Comparison of ENCODE assay signal across 1 cellular context in the genomic region with DNA sequence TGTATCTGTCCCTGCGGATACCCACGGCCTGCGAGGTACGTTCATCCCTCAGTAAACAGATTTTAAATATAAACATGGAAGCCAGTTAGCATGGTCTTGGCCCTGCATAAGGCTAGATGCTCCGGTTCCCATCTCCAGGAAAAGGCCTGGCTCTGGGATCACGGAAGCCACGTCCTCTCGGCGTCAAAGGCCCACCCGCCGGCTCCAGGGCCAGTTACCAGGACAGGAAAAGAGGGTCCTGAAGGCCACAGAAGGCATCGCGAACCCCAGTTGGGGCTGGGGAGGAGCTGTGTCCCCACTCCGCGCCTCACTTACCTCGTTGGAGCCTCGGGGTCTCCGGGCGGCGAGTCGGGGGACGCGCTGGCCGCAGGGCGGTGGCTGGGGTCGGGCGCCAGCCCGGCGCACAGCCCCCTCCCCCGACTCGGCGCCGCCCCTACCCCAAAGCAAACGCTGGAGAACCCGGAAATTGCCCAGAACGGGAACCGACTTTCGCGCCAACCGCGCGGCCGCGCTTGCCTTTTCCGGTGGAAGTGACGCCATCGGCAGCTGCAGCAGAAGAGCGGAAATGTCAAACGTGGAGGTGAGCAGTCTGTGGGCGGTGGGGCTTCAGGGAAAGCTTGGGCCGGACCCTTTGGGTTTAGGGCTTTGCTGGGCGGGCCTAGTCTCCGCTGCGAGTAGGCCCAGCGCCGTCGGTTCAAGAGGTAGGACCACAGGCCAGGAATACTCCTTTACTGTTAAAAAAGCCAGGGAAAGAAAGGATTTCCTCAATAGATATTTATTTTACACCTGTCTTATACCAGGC.
TF ChIP-seq lines count a peak whose summit lies in the region.

TOPBP1 (minus strand) TSS at position 488 of the 802 bp plus-strand sequence. CDS start 814 bp downstream, outside the sequence.

TF ChIP-seq in H1, 55 proteins besides CTCF, POLR2A, EP300 and RAD21 (continues in another document):
- no peak for TF ChIP-seq E2F6 (IDR thresholded peaks at IDR 0.05)
- TF ChIP-seq HDAC6 (IDR thresholded peaks at IDR 0.05; ENCODE audit: low read depth, low read length): no peak
- TF ChIP-seq FOSL1 (IDR thresholded peaks at IDR 0.05; ENCODE audit: insufficient read depth, low read depth, low read length): no peak
- TF ChIP-seq GABPA (IDR thresholded peaks at IDR 0.05; ENCODE audit: borderline replicate concordance, insufficient read depth, low read length): peak; percentile 87; the same call in 1 of the 2 replicates
- no peak for TF ChIP-seq POU5F1 (IDR thresholded peaks at IDR 0.05; ENCODE audit: low read depth, low read length)
- TF ChIP-seq EGR1 (IDR thresholded peaks at IDR 0.05; ENCODE audit: borderline replicate concordance, low read depth, low read length): peak; percentile 95
- TF ChIP-seq KDM4A (IDR thresholded peaks at IDR 0.05; ENCODE audit: low read depth, low read length, severe bottlenecking): peak; percentile 64
- no peak for TF ChIP-seq ZNF274 (IDR thresholded peaks at IDR 0.05; ENCODE audit: borderline replicate concordance, extremely low read depth, low read length)
- TF ChIP-seq CEBPB (IDR thresholded peaks at IDR 0.05; ENCODE audit: low read depth, low read length): no peak
- peak; percentile 61; the same call in 1 of the 2 replicates for TF ChIP-seq JUND (IDR thresholded peaks at IDR 0.05; ENCODE audit: low read length)
- no peak for TF ChIP-seq ATF3 (IDR thresholded peaks at IDR 0.05; ENCODE audit: insufficient read depth, low read depth, low read length)
- TF ChIP-seq RBBP5 (IDR thresholded peaks at IDR 0.05; ENCODE audit: borderline replicate concordance, low read depth, low read length): 0 out of 2 replicates have a peak, but pooled peaks have one; percentile 48
- TF ChIP-seq CBX5 (IDR thresholded peaks at IDR 0.05; ENCODE audit: low read depth, low read length): no peak
- no peak for TF ChIP-seq TCF12 (IDR thresholded peaks at IDR 0.05; ENCODE audit: low read depth, low read length)
- TF ChIP-seq, protein P1, sequence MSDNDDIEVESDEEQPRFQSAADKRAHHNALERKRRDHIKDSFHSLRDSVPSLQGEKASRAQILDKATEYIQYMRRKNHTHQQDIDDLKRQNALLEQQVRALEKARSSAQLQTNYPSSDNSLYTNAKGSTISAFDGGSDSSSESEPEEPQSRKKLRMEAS (IDR thresholded peaks at IDR 0.05): peak; percentile 57; the same call in 1 of the 2 replicates
- TF ChIP-seq HDAC2 (IDR thresholded peaks at IDR 0.05; ENCODE audit: borderline replicate concordance in 1 of 2, low read depth in 2 of 2, low read length in 2 of 2): no peak
- no peak for TF ChIP-seq JUN (IDR thresholded peaks at IDR 0.05; ENCODE audit: low read depth, low read length)
- peak; percentile 77; the same call in 1 of the 2 replicates for TF ChIP-seq GTF2F1 (IDR thresholded peaks at IDR 0.05; ENCODE audit: borderline replicate concordance, low read depth, low read length)
- TF ChIP-seq POLR2AphosphoS5 (IDR thresholded peaks at IDR 0.05; ENCODE audit: low read depth, low read length): peak; percentile 44
- no peak for TF ChIP-seq TEAD4 (IDR thresholded peaks at IDR 0.05; ENCODE audit: low read depth, low read length)
- peak; percentile 82 to 94; a peak in 3 of 4 replicates for TF ChIP-seq SIN3A (conservative IDR thresholded peaks at IDR 0.05 in 1 of 2, IDR thresholded peaks at IDR 0.05 in 1 of 2; ENCODE audit: low read depth in 1 of 2, low read length in 2 of 2)
- TF ChIP-seq MAFK (IDR thresholded peaks at IDR 0.05; ENCODE audit: low read depth, low read length): 0 out of 2 replicates have a peak, but pooled peaks have one; percentile 1
- TF ChIP-seq CREB1 (IDR thresholded peaks at IDR 0.05): peak; percentile 84
- no peak for TF ChIP-seq SUZ12 (IDR thresholded peaks at IDR 0.05; ENCODE audit: low read length)
- peak; percentile 71 for TF ChIP-seq TAF7 (optimal IDR thresholded peaks at IDR 0.05; ENCODE audit: borderline replicate concordance, low read depth, low read length)
- TF ChIP-seq RXRA (IDR thresholded peaks at IDR 0.05; ENCODE audit: insufficient read depth, low read depth, low read length): no peak
- TF ChIP-seq PHF8 (conservative IDR thresholded peaks at IDR 0.05; ENCODE audit: low read depth, low read length): peak; percentile 99
- TF ChIP-seq RFX5 (IDR thresholded peaks at IDR 0.05; ENCODE audit: borderline replicate concordance, low read depth, low read length): no peak; the same call in 1 of the 2 replicates
- TF ChIP-seq ASH2L (IDR thresholded peaks at IDR 0.05; ENCODE audit: low read length): peak; percentile 88
- no peak for TF ChIP-seq CHD1 (IDR thresholded peaks at IDR 0.05; ENCODE audit: low read depth, low read length)
- no peak for TF ChIP-seq SP4 (IDR thresholded peaks at IDR 0.05; ENCODE audit: low read length)
- no peak for TF ChIP-seq SIX5 (IDR thresholded peaks at IDR 0.05; ENCODE audit: low read depth, low read length)
- TF ChIP-seq NRF1 (IDR thresholded peaks at IDR 0.05; ENCODE audit: low read depth, low read length): no peak
- no peak for TF ChIP-seq CTBP2 (IDR thresholded peaks at IDR 0.05; ENCODE audit: borderline replicate concordance, insufficient read depth, insufficient read length, low read length)
- no peak for TF ChIP-seq CHD2 (IDR thresholded peaks at IDR 0.05; ENCODE audit: low read length)
- no peak for TF ChIP-seq BCL11A (IDR thresholded peaks at IDR 0.05; ENCODE audit: low read depth in 2 of 2, low read length in 2 of 2)
- no peak for TF ChIP-seq SAP30 (IDR thresholded peaks at IDR 0.05; ENCODE audit: insufficient read depth, insufficient replicate concordance, low read length)
- no peak for TF ChIP-seq SP2 (IDR thresholded peaks at IDR 0.05; ENCODE audit: low read length)
- peak; percentile 82; the same call in 1 of the 2 replicates for TF ChIP-seq ATF2 (IDR thresholded peaks at IDR 0.05; ENCODE audit: low read length)
- peak; percentile 80 for TF ChIP-seq TAF1 (IDR thresholded peaks at IDR 0.05; ENCODE audit: low read depth, low read length)
- TF ChIP-seq, protein P2, sequence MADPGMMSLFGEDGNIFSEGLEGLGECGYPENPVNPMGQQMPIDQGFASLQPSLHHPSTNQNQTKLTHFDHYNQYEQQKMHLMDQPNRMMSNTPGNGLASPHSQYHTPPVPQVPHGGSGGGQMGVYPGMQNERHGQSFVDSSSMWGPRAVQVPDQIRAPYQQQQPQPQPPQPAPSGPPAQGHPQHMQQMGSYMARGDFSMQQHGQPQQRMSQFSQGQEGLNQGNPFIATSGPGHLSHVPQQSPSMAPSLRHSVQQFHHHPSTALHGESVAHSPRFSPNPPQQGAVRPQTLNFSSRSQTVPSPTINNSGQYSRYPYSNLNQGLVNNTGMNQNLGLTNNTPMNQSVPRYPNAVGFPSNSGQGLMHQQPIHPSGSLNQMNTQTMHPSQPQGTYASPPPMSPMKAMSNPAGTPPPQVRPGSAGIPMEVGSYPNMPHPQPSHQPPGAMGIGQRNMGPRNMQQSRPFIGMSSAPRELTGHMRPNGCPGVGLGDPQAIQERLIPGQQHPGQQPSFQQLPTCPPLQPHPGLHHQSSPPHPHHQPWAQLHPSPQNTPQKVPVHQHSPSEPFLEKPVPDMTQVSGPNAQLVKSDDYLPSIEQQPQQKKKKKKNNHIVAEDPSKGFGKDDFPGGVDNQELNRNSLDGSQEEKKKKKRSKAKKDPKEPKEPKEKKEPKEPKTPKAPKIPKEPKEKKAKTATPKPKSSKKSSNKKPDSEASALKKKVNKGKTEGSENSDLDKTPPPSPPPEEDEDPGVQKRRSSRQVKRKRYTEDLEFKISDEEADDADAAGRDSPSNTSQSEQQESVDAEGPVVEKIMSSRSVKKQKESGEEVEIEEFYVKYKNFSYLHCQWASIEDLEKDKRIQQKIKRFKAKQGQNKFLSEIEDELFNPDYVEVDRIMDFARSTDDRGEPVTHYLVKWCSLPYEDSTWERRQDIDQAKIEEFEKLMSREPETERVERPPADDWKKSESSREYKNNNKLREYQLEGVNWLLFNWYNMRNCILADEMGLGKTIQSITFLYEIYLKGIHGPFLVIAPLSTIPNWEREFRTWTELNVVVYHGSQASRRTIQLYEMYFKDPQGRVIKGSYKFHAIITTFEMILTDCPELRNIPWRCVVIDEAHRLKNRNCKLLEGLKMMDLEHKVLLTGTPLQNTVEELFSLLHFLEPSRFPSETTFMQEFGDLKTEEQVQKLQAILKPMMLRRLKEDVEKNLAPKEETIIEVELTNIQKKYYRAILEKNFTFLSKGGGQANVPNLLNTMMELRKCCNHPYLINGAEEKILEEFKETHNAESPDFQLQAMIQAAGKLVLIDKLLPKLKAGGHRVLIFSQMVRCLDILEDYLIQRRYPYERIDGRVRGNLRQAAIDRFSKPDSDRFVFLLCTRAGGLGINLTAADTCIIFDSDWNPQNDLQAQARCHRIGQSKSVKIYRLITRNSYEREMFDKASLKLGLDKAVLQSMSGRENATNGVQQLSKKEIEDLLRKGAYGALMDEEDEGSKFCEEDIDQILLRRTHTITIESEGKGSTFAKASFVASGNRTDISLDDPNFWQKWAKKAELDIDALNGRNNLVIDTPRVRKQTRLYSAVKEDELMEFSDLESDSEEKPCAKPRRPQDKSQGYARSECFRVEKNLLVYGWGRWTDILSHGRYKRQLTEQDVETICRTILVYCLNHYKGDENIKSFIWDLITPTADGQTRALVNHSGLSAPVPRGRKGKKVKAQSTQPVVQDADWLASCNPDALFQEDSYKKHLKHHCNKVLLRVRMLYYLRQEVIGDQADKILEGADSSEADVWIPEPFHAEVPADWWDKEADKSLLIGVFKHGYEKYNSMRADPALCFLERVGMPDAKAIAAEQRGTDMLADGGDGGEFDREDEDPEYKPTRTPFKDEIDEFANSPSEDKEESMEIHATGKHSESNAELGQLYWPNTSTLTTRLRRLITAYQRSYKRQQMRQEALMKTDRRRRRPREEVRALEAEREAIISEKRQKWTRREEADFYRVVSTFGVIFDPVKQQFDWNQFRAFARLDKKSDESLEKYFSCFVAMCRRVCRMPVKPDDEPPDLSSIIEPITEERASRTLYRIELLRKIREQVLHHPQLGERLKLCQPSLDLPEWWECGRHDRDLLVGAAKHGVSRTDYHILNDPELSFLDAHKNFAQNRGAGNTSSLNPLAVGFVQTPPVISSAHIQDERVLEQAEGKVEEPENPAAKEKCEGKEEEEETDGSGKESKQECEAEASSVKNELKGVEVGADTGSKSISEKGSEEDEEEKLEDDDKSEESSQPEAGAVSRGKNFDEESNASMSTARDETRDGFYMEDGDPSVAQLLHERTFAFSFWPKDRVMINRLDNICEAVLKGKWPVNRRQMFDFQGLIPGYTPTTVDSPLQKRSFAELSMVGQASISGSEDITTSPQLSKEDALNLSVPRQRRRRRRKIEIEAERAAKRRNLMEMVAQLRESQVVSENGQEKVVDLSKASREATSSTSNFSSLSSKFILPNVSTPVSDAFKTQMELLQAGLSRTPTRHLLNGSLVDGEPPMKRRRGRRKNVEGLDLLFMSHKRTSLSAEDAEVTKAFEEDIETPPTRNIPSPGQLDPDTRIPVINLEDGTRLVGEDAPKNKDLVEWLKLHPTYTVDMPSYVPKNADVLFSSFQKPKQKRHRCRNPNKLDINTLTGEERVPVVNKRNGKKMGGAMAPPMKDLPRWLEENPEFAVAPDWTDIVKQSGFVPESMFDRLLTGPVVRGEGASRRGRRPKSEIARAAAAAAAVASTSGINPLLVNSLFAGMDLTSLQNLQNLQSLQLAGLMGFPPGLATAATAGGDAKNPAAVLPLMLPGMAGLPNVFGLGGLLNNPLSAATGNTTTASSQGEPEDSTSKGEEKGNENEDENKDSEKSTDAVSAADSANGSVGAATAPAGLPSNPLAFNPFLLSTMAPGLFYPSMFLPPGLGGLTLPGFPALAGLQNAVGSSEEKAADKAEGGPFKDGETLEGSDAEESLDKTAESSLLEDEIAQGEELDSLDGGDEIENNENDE (IDR thresholded peaks at IDR 0.05; ENCODE audit: insufficient replicate concordance, low read length): no peak
- peak; percentile 19; the same call in 1 of the 2 replicates for TF ChIP-seq YY1 (IDR thresholded peaks at IDR 0.05; ENCODE audit: low read depth, low read length)
- TF ChIP-seq KDM1A (IDR thresholded peaks at IDR 0.05; ENCODE audit: borderline replicate concordance, low read length): no peak
- no peak for TF ChIP-seq CBX8 (IDR thresholded peaks at IDR 0.05; ENCODE audit: borderline replicate concordance, low read depth, low read length)
- TF ChIP-seq SIRT6 (IDR thresholded peaks at IDR 0.05; ENCODE audit: low read length): no peak
- TF ChIP-seq BRCA1 (IDR thresholded peaks at IDR 0.05; ENCODE audit: low read depth, low read length): no peak
- peak; percentile 73 for TF ChIP-seq SRF (IDR thresholded peaks at IDR 0.05; ENCODE audit: low read depth, low read length)
- no peak for TF ChIP-seq NANOG (IDR thresholded peaks at IDR 0.05; ENCODE audit: insufficient read depth, low read depth, low read length, poor library complexity, severe bottlenecking)
- TF ChIP-seq TBP (IDR thresholded peaks at IDR 0.05; ENCODE audit: low read depth, low read length): peak; percentile 65
- TF ChIP-seq RNF2 (IDR thresholded peaks at IDR 0.05; ENCODE audit: borderline replicate concordance, low read depth, low read length, missing control alignments, poor library complexity, severe bottlenecking): no peak
- TF ChIP-seq EZH2 (IDR thresholded peaks at IDR 0.05; ENCODE audit: low read depth, low read length, severe bottlenecking): no peak
- no peak for TF ChIP-seq BACH1 (IDR thresholded peaks at IDR 0.05; ENCODE audit: low read length)
- TF ChIP-seq SP1 (IDR thresholded peaks at IDR 0.05; ENCODE audit: low read depth, low read length): no peak
- no peak for TF ChIP-seq USF2 (IDR thresholded peaks at IDR 0.05; ENCODE audit: low read length)
